17 cellular contexts compared by ENCODE assay signal in the genomic region with DNA sequence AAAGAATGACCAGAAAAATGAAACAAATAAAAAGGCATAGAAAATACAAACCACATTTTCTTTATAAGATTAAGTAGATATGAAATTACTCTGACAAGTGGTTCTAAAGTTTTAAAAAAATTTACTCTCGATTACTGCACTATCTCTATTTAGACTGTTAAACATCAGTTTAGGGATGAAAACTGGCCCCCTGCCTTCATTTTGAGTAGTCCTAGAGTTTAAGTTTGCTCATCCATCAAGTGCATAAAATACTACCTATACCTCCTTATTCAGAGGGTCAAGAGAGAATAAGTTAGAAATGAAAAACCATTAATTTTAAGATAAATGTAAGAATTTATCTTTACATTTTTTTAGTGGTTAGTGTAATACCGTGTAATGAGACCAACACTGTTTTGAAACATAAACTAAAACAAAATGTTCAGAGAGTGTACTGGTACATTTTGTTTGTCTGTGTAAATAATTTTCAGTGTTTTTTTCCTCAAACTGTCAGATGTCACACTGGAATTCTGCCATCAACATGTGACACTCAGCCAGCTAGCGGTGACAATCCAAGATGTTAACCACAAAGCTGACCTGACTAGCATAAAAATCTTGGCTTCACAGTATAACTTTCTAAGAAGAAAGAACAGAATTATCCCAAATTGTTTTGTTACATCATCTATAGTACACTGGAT.
DNase-seq lines count a peak whose midpoint lies in the region; ATAC-seq and TF ChIP-seq lines count a peak whose summit lies in the region.
"Had no signal": no experiment of that assay in that cellular context is flagged by ENCODE, and none has a peak within 500 bp of the region (broad histone marks: within the 10 kb centered on the region; RNA-seq: fewer than 3 reads in every experiment).

No MANE protein-coding gene starts in this region.

- intact Hi-C loops in sigmoid colon (cut with DNase I) = no loop called here
- intact Hi-C loops in Right ventricle myocardium inferior (cut with DNase I) = no loop called here

- ATAC-seq in left lobe of liver (peak; percentile 87), GM21529 (IDR thresholded peaks at IDR 0.05; ENCODE audit: unreplicated experiment) (no peak), Right ventricle myocardium inferior (no peak), HG03439 (IDR thresholded peaks at IDR 0.05; ENCODE audit: unreplicated experiment) (no peak)
- ATAC-seq: GM12878, K562 had no signal

- WGBS in sigmoid colon, 2 donors = 71 to 80% methylated on average over 3 of the region's 3 CpGs

- no peaks in the 10 kb centered on the region for H3K4me1 ChIP-seq in sigmoid colon
- H3K4me1 ChIP-seq: BLaER1 had no signal

- no peak overlapping the region for H3K4me3 ChIP-seq in sigmoid colon
- H3K4me3 ChIP-seq: BLaER1, GM12878, K562 had no signal

- H3K9me3 ChIP-seq in sigmoid colon = no peaks in the 10 kb centered on the region
- H3K9me3 ChIP-seq: BLaER1 had no signal

- DNase-seq in H4 (ENCODE audit: low spot score) (peak; percentile 2), cerebellum (ENCODE audit: low spot score) (peak; percentile 9), left lobe of liver (ENCODE audit: low spot score) (peak; percentile 68), sigmoid colon (peak; percentile 57), Right ventricle myocardium inferior (ENCODE audit: missing footprints) (no peak)
- no peak for DNase-seq in activated naive CD4-positive, alpha-beta T cell treated with anti-CD3 and anti-CD28 coated beads, Interleukin-2, amount 50 U/mL, for 16 hours
- DNase-seq: CD4-positive, alpha-beta memory T cell; GOT3; NCI-H1694; NCI-H2081 treated with DMSO at 0.1 percent for 48 hours; NK-92 treated with Interleukin-12 subunit alpha and Interleukin-12 subunit beta, amount 100 ng/mL, for 24 hours; Right ventricle myocardium superior had no signal

- TF ChIP-seq CTCF in sigmoid colon (IDR thresholded peaks at IDR 0.05) = no peak

- TF ChIP-seq POLR2A in sigmoid colon (IDR thresholded peaks at IDR 0.05) = no peak

- H3K36me3 ChIP-seq in sigmoid colon = no peaks in the 10 kb centered on the region
- H3K36me3 ChIP-seq: BLaER1 had no signal

- no peak overlapping the region for H3K27ac ChIP-seq in sigmoid colon
- H3K27ac ChIP-seq: BLaER1 had no signal

- no peaks in the 10 kb centered on the region for H3K27me3 ChIP-seq in sigmoid colon
- H3K27me3 ChIP-seq: BLaER1 had no signal

- TF ChIP-seq EP300 in sigmoid colon (IDR thresholded peaks at IDR 0.05) = no peak

Comparison
In these comparisons a context has a peak if more than half of its experiments do, and no peak if none do; other contexts are left out.
1. DNase-seq: peak in H4 (single experiment), cerebellum (single experiment), left lobe of liver (single experiment) and sigmoid colon (single experiment); none in activated naive CD4-positive, alpha-beta T cell treated with anti-CD3 and anti-CD28 coated beads, Interleukin-2, amount 50 U/mL, for 16 hours (single experiment) and Right ventricle myocardium inferior (single experiment).